1 cellular context compared by ENCODE assay signal in genomic region chr6:149565539-149566371, GRCh38.
TF ChIP-seq lines count a peak whose summit lies in the region.

No MANE protein-coding gene starts in this region.

TF ChIP-seq in K562, 482 proteins besides CTCF, POLR2A, EP300 and RAD21 (continued from another document and continues in another):
- TF ChIP-seq ATF2 (CRISPR knock-in tag; IDR thresholded peaks at IDR 0.05): no peak
- no peak for TF ChIP-seq ZNF41 (CRISPR knock-in tag; conservative IDR thresholded peaks at IDR 0.05)
- peak; percentile 50; the same call in 1 of the 2 replicates for TF ChIP-seq KLF16 (IDR thresholded peaks at IDR 0.05)
- no peak; the same call in 1 of the 2 replicates for TF ChIP-seq JUN (IDR thresholded peaks at IDR 0.05; ENCODE audit: borderline replicate concordance, low read depth, low read length)
- TF ChIP-seq JUN (CRISPR knock-in tag; IDR thresholded peaks at IDR 0.05; ENCODE audit: borderline replicate concordance): no peak; the same call in 1 of the 2 replicates
- TF ChIP-seq SOX6 (IDR thresholded peaks at IDR 0.05): peak; percentile 61; the same call in 1 of the 2 replicates
- 0 out of 2 replicates have a peak, but pooled peaks have one; percentile 42 for TF ChIP-seq STAT6 (CRISPR knock-in tag; IDR thresholded peaks at IDR 0.05)
- TF ChIP-seq IFI16 (CRISPR knock-in tag; IDR thresholded peaks at IDR 0.05): no peak
- peak; percentile 9 for TF ChIP-seq MXD1 (CRISPR knock-in tag; IDR thresholded peaks at IDR 0.05; ENCODE audit: borderline replicate concordance, poor library complexity, severe bottlenecking)
- TF ChIP-seq CCAR2 (IDR thresholded peaks at IDR 0.05; ENCODE audit: low read depth, low read length): no peak
- TF ChIP-seq MEF2A (IDR thresholded peaks at IDR 0.05; ENCODE audit: control insufficient read depth, low read depth, low read length): no peak
- TF ChIP-seq ZC3H8 (IDR thresholded peaks at IDR 0.05): no peak
- TF ChIP-seq ZNF408 (CRISPR knock-in tag; IDR thresholded peaks at IDR 0.05; ENCODE audit: low read depth): no peak
- 0 out of 2 replicates have a peak, but pooled peaks have one; percentile 22 for TF ChIP-seq DIDO1 (tag; IDR thresholded peaks at IDR 0.05; ENCODE audit: low read depth)
- no peak for TF ChIP-seq ZNF75A (CRISPR knock-in tag; IDR thresholded peaks at IDR 0.05)
- no peak for TF ChIP-seq ZNF79 (CRISPR knock-in tag; IDR thresholded peaks at IDR 0.05; ENCODE audit: low read depth)
- TF ChIP-seq LCOR (CRISPR knock-in tag; IDR thresholded peaks at IDR 0.05): peak; percentile 83; the same call in 1 of the 2 replicates
- no peak for TF ChIP-seq EGR1 (conservative IDR thresholded peaks at IDR 0.05)
- TF ChIP-seq ZNF707 (CRISPR knock-in tag; conservative IDR thresholded peaks at IDR 0.05): no peak
- TF ChIP-seq E2F1 (CRISPR knock-in tag; IDR thresholded peaks at IDR 0.05): 0 out of 2 replicates have a peak, but pooled peaks have one; percentile 54
- TF ChIP-seq PATZ1 (CRISPR knock-in tag; IDR thresholded peaks at IDR 0.05; ENCODE audit: borderline replicate concordance): no peak
- TF ChIP-seq GATA2 (CRISPR knock-in tag; IDR thresholded peaks at IDR 0.05): no peak
- no peak for TF ChIP-seq CBX2 (IDR thresholded peaks at IDR 0.05; ENCODE audit: insufficient read depth, low read length, poor library complexity, severe bottlenecking)
- 0 out of 2 replicates have a peak, but pooled peaks have one; percentile 57 for TF ChIP-seq MTA1 (IDR thresholded peaks at IDR 0.05; ENCODE audit: borderline replicate concordance)
- 0 out of 2 replicates have a peak, but pooled peaks have one; percentile 26 for TF ChIP-seq CREB3L1 (IDR thresholded peaks at IDR 0.05; ENCODE audit: borderline replicate concordance, low read depth)
- TF ChIP-seq TAF1 (IDR thresholded peaks at IDR 0.05; ENCODE audit: control insufficient read depth, extremely low read depth, insufficient read depth, low read length, severe bottlenecking): no peak
- TF ChIP-seq KLF10 (CRISPR knock-in tag; IDR thresholded peaks at IDR 0.05): no peak
- no peak for TF ChIP-seq PCBP2 (IDR thresholded peaks at IDR 0.05; ENCODE audit: low read depth, low read length, poor library complexity, severe bottlenecking)
- TF ChIP-seq COPS2 (conservative IDR thresholded peaks at IDR 0.05): no peak
- no peak for TF ChIP-seq POU5F1 (IDR thresholded peaks at IDR 0.05; ENCODE audit: borderline replicate concordance, low read depth, low read length, partially characterized antibody)
- TF ChIP-seq RFX5 (IDR thresholded peaks at IDR 0.05; ENCODE audit: low read depth, low read length): no peak
- TF ChIP-seq NONO (IDR thresholded peaks at IDR 0.05; ENCODE audit: low read depth in 2 of 2, low read length in 1 of 2): no peak
- TF ChIP-seq RBM25 (IDR thresholded peaks at IDR 0.05; ENCODE audit: low read depth, low read length, severe bottlenecking): no peak
- TF ChIP-seq HMG20B (CRISPR knock-in tag; IDR thresholded peaks at IDR 0.05): no peak
- no peak for TF ChIP-seq POLR2G (IDR thresholded peaks at IDR 0.05; ENCODE audit: low read depth, low read length)
- TF ChIP-seq ZNF778 (CRISPR knock-in tag; IDR thresholded peaks at IDR 0.05): no peak
- no peak for TF ChIP-seq ZNF3 (CRISPR knock-in tag; IDR thresholded peaks at IDR 0.05)
- no peak for TF ChIP-seq ZNF197 (CRISPR knock-in tag; IDR thresholded peaks at IDR 0.05; ENCODE audit: low read depth)
- no peak for TF ChIP-seq E4F1 (CRISPR knock-in tag; IDR thresholded peaks at IDR 0.05; ENCODE audit: borderline replicate concordance)
- no peak for TF ChIP-seq POLR2AphosphoS2 (IDR thresholded peaks at IDR 0.05; ENCODE audit: low read length)
- no peak for TF ChIP-seq ZFP30 (CRISPR knock-in tag; IDR thresholded peaks at IDR 0.05; ENCODE audit: borderline replicate concordance)
- TF ChIP-seq CEBPG (CRISPR knock-in tag; IDR thresholded peaks at IDR 0.05): no peak
- TF ChIP-seq CEBPG (tag; conservative IDR thresholded peaks at IDR 0.05 in 1 of 2, IDR thresholded peaks at IDR 0.05 in 1 of 2): no peak
- peak; percentile 52 for TF ChIP-seq DEAF1 (CRISPR knock-in tag; IDR thresholded peaks at IDR 0.05)
- no peak for TF ChIP-seq IRF9 (tag; IDR thresholded peaks at IDR 0.05)
- no peak for TF ChIP-seq ZBTB9 (CRISPR knock-in tag; IDR thresholded peaks at IDR 0.05)
- no peak for TF ChIP-seq ZNF311 (CRISPR knock-in tag; IDR thresholded peaks at IDR 0.05)
- no peak for TF ChIP-seq PTBP1 (IDR thresholded peaks at IDR 0.05; ENCODE audit: low read depth, low read length)
- no peak for TF ChIP-seq C11orf30 (IDR thresholded peaks at IDR 0.05; ENCODE audit: low read depth)
- TF ChIP-seq HLTF (IDR thresholded peaks at IDR 0.05): no peak
- TF ChIP-seq FOXP1 (CRISPR knock-in tag; IDR thresholded peaks at IDR 0.05): no peak
- no peak for TF ChIP-seq NFYB (IDR thresholded peaks at IDR 0.05; ENCODE audit: extremely low read depth, insufficient read length)
- peak; percentile 73 for TF ChIP-seq POLR2AphosphoS5 (IDR thresholded peaks at IDR 0.05; ENCODE audit: control insufficient read depth, insufficient read depth, low read depth, low read length)
- no peak for TF ChIP-seq RBM14 (IDR thresholded peaks at IDR 0.05; ENCODE audit: borderline replicate concordance, insufficient read depth, low read depth, low read length)
